In genomic region chr9:2411459-2412215, GRCh38 we compare ENCODE assay signal across 16 cellular contexts.
A peak's percentile ranks its signal among the peaks of the same experiment; 100 is the strongest.
DNase-seq lines count a peak whose midpoint lies in the region; ATAC-seq and TF ChIP-seq lines count a peak whose summit lies in the region.
"Had no signal": no experiment of that assay in that cellular context is flagged by ENCODE, and none has a peak within 500 bp of the region (broad histone marks: within the 10 kb centered on the region; RNA-seq: fewer than 3 reads in every experiment).

No MANE protein-coding gene starts in this region.

- peaks cover 32% of the 10 kb centered on the region for H3K4me1 Mint-ChIP-seq in type B pancreatic cell (ENCODE audit: unreplicated experiment)

- no peak overlapping the region for H3K14ac ChIP-seq in mesenchymal stem cell (ENCODE audit: low read length in 2 of 2)

- H3K27me3 Mint-ChIP-seq in type B pancreatic cell: no peaks in the 10 kb centered on the region

- no peaks in the 10 kb centered on the region for H3K79me1 ChIP-seq in mesenchymal stem cell (replicated peaks; ENCODE audit: low read length, poor library complexity, severe bottlenecking)

- no peak overlapping the region for H2BK12ac ChIP-seq in mesenchymal stem cell (ENCODE audit: low read length in 2 of 2)

- no peak overlapping the region for H3K23ac ChIP-seq in mesenchymal stem cell (ENCODE audit: low read length in 2 of 2)

- no peaks in the 10 kb centered on the region for H3K9me3 Mint-ChIP-seq in type B pancreatic cell

- no peaks in the 10 kb centered on the region for H3K27me3 ChIP-seq in brain microvascular endothelial cell (replicated peaks)
- no peaks in the 10 kb centered on the region for H3K27me3 ChIP-seq in mesenchymal stem cell (ENCODE audit: control insufficient read depth in 1 of 2, insufficient read depth in 1 of 2, low read length in 2 of 2)
- no peaks in the 10 kb centered on the region for H3K27me3 ChIP-seq in vagina
- H3K27me3 ChIP-seq: sigmoid colon, thyroid gland had no signal

- H3K4me3 ChIP-seq in brain microvascular endothelial cell (ENCODE audit: low read depth, low read length) (no peak overlapping the region), mesenchymal stem cell (ENCODE audit: insufficient read depth in 1 of 2, low read depth in 1 of 2, low read length in 2 of 2) (no peak overlapping the region), vagina (no peak overlapping the region)
- H3K4me3 ChIP-seq: sigmoid colon, thyroid gland had no signal

- H2BK5ac ChIP-seq in mesenchymal stem cell (ENCODE audit: low read depth, low read length, poor library complexity, severe bottlenecking): no peak overlapping the region

- H3K36me3 Mint-ChIP-seq in type B pancreatic cell: no peaks in the 10 kb centered on the region

- no peak overlapping the region for H3K4ac ChIP-seq in mesenchymal stem cell (ENCODE audit: low read depth in 1 of 2, low read length in 2 of 2)

- H3K36me3 ChIP-seq in brain microvascular endothelial cell (replicated peaks): no peaks in the 10 kb centered on the region
- no peaks in the 10 kb centered on the region for H3K36me3 ChIP-seq in mesenchymal stem cell (ENCODE audit: control insufficient read depth in 1 of 2, insufficient read depth in 2 of 2, low read depth in 1 of 2, low read length in 2 of 2)
- H3K36me3 ChIP-seq in vagina: no peaks in the 10 kb centered on the region
- H3K36me3 ChIP-seq: sigmoid colon, thyroid gland had no signal

- H2AK5ac ChIP-seq in mesenchymal stem cell (ENCODE audit: low read length, severe bottlenecking): no peak overlapping the region

- H3K9ac ChIP-seq in mesenchymal stem cell (ENCODE audit: low read length): no peak overlapping the region

- no peak overlapping the region for H3K18ac ChIP-seq in mesenchymal stem cell (ENCODE audit: low read depth in 1 of 2, low read length in 2 of 2)

- TF ChIP-seq CTCF in brain microvascular endothelial cell (IDR thresholded peaks at IDR 0.05; ENCODE audit: low read depth, low read length, missing control alignments) (no peak), type B pancreatic cell (conservative IDR thresholded peaks at IDR 0.05) (no peak), vagina (IDR thresholded peaks at IDR 0.05) (no peak)

- H4K8ac ChIP-seq in mesenchymal stem cell (ENCODE audit: low read length): no peak overlapping the region

- peak overlapping the region; percentile 54 for H3K27ac Mint-ChIP-seq in type B pancreatic cell

- ATAC-seq in GM19463 (IDR thresholded peaks at IDR 0.05; ENCODE audit: unreplicated experiment): no peak

- intact Hi-C loops in vagina (cut with DNase I): no loop called here

- in situ Hi-C loops in brain microvascular endothelial cell (cut with HindIII; ENCODE audit: low pct_ligation_motif_present, low sequenced_read_pairs): no loop called here

- DNase-seq in HS-27A (ENCODE audit: low read depth) (peak; percentile 50), brain microvascular endothelial cell (peak; percentile 83), mesenchymal stem cell (peak; percentile 35), type B pancreatic cell (ENCODE audit: extremely low spot score, unreplicated experiment) (no peak), germinal center (ENCODE audit: low spot score) (no peak), vagina (ENCODE audit: extremely low spot score in 2 of 2) (no peak), NCI-H82 treated with DMSO at 0.1 percent for 48 hours (lab: John Stamatoyannopoulos, UW; ENCODE audit: unreplicated experiment) (no peak)
- DNase-seq: activated CD4-positive, alpha-beta T cell treated with anti-CD3 and anti-CD28 coated beads, Interleukin-2, amount 50 U/mL, for 48 hours; activated naive CD4-positive, alpha-beta T cell; DMS 273 treated with DMSO at 0.1 percent for 48 hours; glutamatergic neuron; mammary epithelial cell; sigmoid colon; T-helper 2 cell; thyroid gland had no signal

- H3K27ac ChIP-seq in brain microvascular endothelial cell (peak overlapping the region; percentile 17), mesenchymal stem cell (ENCODE audit: low read length, poor library complexity, severe bottlenecking) (peak overlapping the region; percentile 58), vagina (no peak overlapping the region)
- H3K27ac ChIP-seq: thyroid gland had no signal

- H3K4me3 Mint-ChIP-seq in type B pancreatic cell: no peak overlapping the region

- no peak overlapping the region for H3K4me2 ChIP-seq in mesenchymal stem cell (ENCODE audit: low read length, poor library complexity, severe bottlenecking)

- H2BK120ac ChIP-seq in mesenchymal stem cell (ENCODE audit: low read depth, low read length): no peak overlapping the region

- H3K4me1 ChIP-seq in mesenchymal stem cell (ENCODE audit: control insufficient read depth, insufficient read depth, low read depth, low read length) (no peaks in the 10 kb centered on the region), vagina (no peaks in the 10 kb centered on the region)

- H2BK15ac ChIP-seq in mesenchymal stem cell (ENCODE audit: low read depth, poor library complexity, severe bottlenecking): no peak overlapping the region

- WGBS in mesenchymal stem cell: 49% methylated on average over 7 of the region's 8 CpGs

- no peaks in the 10 kb centered on the region for H3K9me3 ChIP-seq in mesenchymal stem cell (ENCODE audit: control insufficient read depth, low read length)
- no peaks in the 10 kb centered on the region for H3K9me3 ChIP-seq in vagina
- H3K9me3 ChIP-seq: sigmoid colon, thyroid gland had no signal

- H2AFZ ChIP-seq in mesenchymal stem cell (ENCODE audit: low read depth, low read length): no peak overlapping the region

- TF ChIP-seq POLR2A in vagina (IDR thresholded peaks at IDR 0.05): no peak

- no peak overlapping the region for H4K91ac ChIP-seq in mesenchymal stem cell (ENCODE audit: low read length)

Comparison
In these comparisons a context has a peak if more than half of its experiments do, and no peak if none do; other contexts are left out.
1. DNase-seq: peak in HS-27A (single experiment), brain microvascular endothelial cell (single experiment) and mesenchymal stem cell (single experiment); none in type B pancreatic cell (single experiment), germinal center (single experiment), vagina (0 of 2) and NCI-H82 treated with DMSO at 0.1 percent for 48 hours (single experiment).